In the genomic region with DNA sequence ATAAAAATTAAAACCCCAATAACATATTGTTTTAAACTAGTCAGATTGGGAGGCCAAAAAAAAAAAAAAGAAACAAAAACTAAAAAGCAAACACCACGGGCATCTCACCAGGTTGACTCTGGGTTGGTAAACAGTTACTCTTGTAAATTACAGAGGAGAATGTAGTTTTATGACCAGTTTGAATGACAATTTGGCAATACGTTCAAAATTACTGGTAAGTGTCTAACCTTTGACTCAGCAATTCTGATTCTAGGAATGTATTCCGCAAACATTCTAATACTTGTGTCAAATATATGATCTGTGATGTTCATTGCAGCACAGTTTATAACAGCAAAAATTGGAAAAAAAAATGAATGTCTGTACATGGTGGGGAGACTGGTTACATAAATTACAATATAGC, we compare ENCODE assay signal across 22 cellular contexts.
"Had no signal": no experiment of that assay in that cellular context is flagged by ENCODE, and none has a peak within 500 bp of the region (broad histone marks: within the 10 kb centered on the region; RNA-seq: fewer than 3 reads in every experiment).

No MANE protein-coding gene starts in this region.

- H3K36me3 Mint-ChIP-seq: activated naive CD8-positive, alpha-beta T cell treated with anti-CD3 and anti-CD28 coated beads, Interleukin-2, amount 10 ng/mL, durations not matched to agents 7 days and 5 days had no signal

- H3K9me3 ChIP-seq: adrenal gland, Peyer's patch had no signal

- H3K4me3 ChIP-seq: adrenal gland, Peyer's patch had no signal

- ATAC-seq: activated CD8-positive, alpha-beta T cell treated with anti-CD3 and anti-CD28 coated beads, Interleukin-2, amount 10 ng/mL, durations not matched to agents 7 days and 5 days; WTC11 had no signal

- H3K27ac ChIP-seq: adrenal gland, Peyer's patch, RWPE1 had no signal

- H3K27ac Mint-ChIP-seq: activated CD8-positive, alpha-beta T cell treated with anti-CD3 and anti-CD28 coated beads, Interleukin-2, amount 10 ng/mL, durations not matched to agents 7 days and 5 days; activated naive CD8-positive, alpha-beta T cell treated with anti-CD3 and anti-CD28 coated beads, Interleukin-2, amount 10 ng/mL, durations not matched to agents 7 days and 5 days; T-helper 1 cell treated with Interleukin-12 subunit alpha and Interleukin-12 subunit beta and Interleukin-4 antibody, amounts not matched to agents 30 μg/mL and 1 μg/mL, for 36 hours; WTC11 had no signal

- H3K4me3 Mint-ChIP-seq: activated CD8-positive, alpha-beta T cell treated with anti-CD3 and anti-CD28 coated beads, Interleukin-2, amount 10 ng/mL, durations not matched to agents 7 days and 5 days; activated naive CD8-positive, alpha-beta T cell treated with anti-CD3 and anti-CD28 coated beads, Interleukin-2, amount 10 ng/mL, durations not matched to agents 7 days and 5 days; T-helper 1 cell treated with Interleukin-12 subunit alpha and Interleukin-12 subunit beta and Interleukin-4 antibody, amounts not matched to agents 30 μg/mL and 1 μg/mL, for 36 hours; WTC11 had no signal

- H3K27me3 ChIP-seq: adrenal gland, Peyer's patch had no signal

- H3K4me1 ChIP-seq: adrenal gland, Peyer's patch had no signal

- H3K9me3 Mint-ChIP-seq: T-helper 1 cell treated with Interleukin-12 subunit alpha and Interleukin-12 subunit beta and Interleukin-4 antibody, amounts not matched to agents 30 μg/mL and 1 μg/mL, for 36 hours had no signal

- DNase-seq: activated CD4-positive, alpha-beta T cell treated with anti-CD3 and anti-CD28 coated beads for 48 hours; activated CD4-positive, alpha-beta T cell treated with anti-CD3 and anti-CD28 coated beads, Interleukin-2, amount 50 U/mL, for 4 hours; activated CD4-positive, CD25-positive, alpha-beta regulatory T cell treated with anti-CD3 and anti-CD28 coated beads, Interleukin-2, amount 50 U/mL, for 72 hours; activated CD8-positive, alpha-beta memory T cell treated with anti-CD3 and anti-CD28 coated beads, Interleukin-2, amount 50 U/mL, for 48 hours; activated CD8-positive, alpha-beta T cell treated with anti-CD3 and anti-CD28 coated beads, Interleukin-2, amount 10 ng/mL, durations not matched to agents 7 days and 5 days; activated naive CD4-positive, alpha-beta T cell treated with anti-CD3 and anti-CD28 coated beads, Interleukin-2, amount 50 U/mL, for 16 hours; activated naive CD8-positive, alpha-beta T cell treated with anti-CD3 and anti-CD28 coated beads, Interleukin-2, amount 10 ng/mL, durations not matched to agents 7 days and 5 days; activated T-cell treated with anti-CD3 and anti-CD28 coated beads, Interleukin-2, amount 50 U/mL, for 1 hour; adrenal gland; anterior cingulate cortex; cerebellar nuclear complex; Kasumi-1; NCI-H1092; NCI-H1417; NCI-H1930; NCI-H226; NCI-H526 treated with DMSO at 0.1 percent for 48 hours; OCI-M1; Peyer's patch had no signal

- H3K36me3 ChIP-seq: adrenal gland, Peyer's patch had no signal
